Comparison of ENCODE assay signal across 23 cellular contexts in the genomic region with DNA sequence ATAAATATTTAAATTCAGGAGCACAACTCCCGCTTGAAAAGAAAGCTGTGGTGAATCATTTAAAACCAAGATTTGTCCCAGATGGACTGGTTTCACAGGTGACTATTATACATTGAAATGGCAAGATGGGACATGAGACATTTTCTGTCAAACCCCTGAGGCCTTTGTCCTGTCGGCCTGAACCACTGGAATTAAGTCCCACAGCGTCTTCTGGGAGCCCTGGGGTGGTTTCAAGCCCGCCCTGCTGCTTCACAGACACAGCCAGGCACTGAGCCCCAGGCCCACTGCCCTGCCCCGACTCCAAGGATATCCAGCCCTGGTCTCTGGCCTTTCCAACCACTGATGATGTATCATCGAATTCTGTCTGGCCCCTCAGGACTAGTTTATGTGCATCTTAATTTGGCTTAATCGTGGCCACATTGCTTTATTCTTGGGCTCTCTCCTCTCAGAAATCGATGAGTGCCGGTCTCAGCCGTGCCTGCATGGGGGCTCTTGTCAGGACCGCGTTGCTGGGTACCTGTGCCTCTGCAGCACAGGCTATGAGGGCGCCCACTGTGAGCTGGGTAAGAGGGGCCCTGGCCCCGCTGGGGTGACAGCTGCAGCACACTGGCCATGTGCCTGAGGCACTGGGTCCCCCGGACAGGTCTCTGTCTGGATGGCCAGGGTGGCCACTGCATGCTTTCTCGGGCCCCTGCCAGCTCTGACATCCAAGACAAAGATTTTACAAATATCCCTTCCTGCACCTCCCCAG. TPM values are rescaled to one million over a fixed set of nuclear protein-coding genes. Genes with fewer than 3 reads are reported as not detected.
A peak's percentile ranks its signal among the peaks of the same experiment; 100 is the strongest.
DNase-seq lines count a peak whose midpoint lies in the region; ATAC-seq and TF ChIP-seq lines count a peak whose summit lies in the region.
"Had no signal": no experiment of that assay in that cellular context is flagged by ENCODE, and none has a peak within 500 bp of the region (broad histone marks: within the 10 kb centered on the region; RNA-seq: fewer than 3 reads in every experiment).

No MANE protein-coding gene starts in this region.

- intact Hi-C loops in esophagus squamous epithelium (cut with DNase I) (no loop called here), sciatic nerve (cut with DNase I) (no loop called here)
- intact Hi-C loops in activated naive CD4-positive, alpha-beta T cell treated with anti-CD3 and anti-CD28 coated beads for 36 hours (cut with micrococcal nuclease) = no loop called here

- no peaks in the 10 kb centered on the region for H3K4me1 Mint-ChIP-seq in activated naive CD4-positive, alpha-beta T cell treated with anti-CD3 and anti-CD28 coated beads for 36 hours (ENCODE audit: low read depth)
- H3K4me1 Mint-ChIP-seq: GM23338, nephron progenitor cell had no signal

- H3K27ac ChIP-seq in C4-2B = peak overlapping the region; percentile 59; the same call in 1 of the 2 replicates
- no peak overlapping the region for H3K27ac ChIP-seq in Peyer's patch
- H3K27ac ChIP-seq in esophagus squamous epithelium = peak overlapping the region; percentile 84 to 88 (median 86)
- H3K27ac ChIP-seq: BLaER1, uterus had no signal

- TF ChIP-seq CTCF in C4-2B (conservative IDR thresholded peaks at IDR 0.05) = no peak
- TF ChIP-seq CTCF in Peyer's patch (IDR thresholded peaks at IDR 0.05) = no peak
- TF ChIP-seq CTCF in esophagus squamous epithelium (IDR thresholded peaks at IDR 0.05) = no peak

- no peak overlapping the region for H3K4me3 Mint-ChIP-seq in activated naive CD4-positive, alpha-beta T cell treated with anti-CD3 and anti-CD28 coated beads for 36 hours
- H3K4me3 Mint-ChIP-seq: GM23338, nephron progenitor cell had no signal

- no peak overlapping the region for H3K4me3 ChIP-seq in Peyer's patch
- peak overlapping the region; percentile 43 to 64 (median 55) for H3K4me3 ChIP-seq in esophagus squamous epithelium
- H3K4me3 ChIP-seq: BLaER1, GM12878, GM23338, mucosa of descending colon, uterus had no signal

- H3K36me3 ChIP-seq in Peyer's patch = peaks cover 0 to 6% (median 0%) of the 10 kb centered on the region in 3 donors
- peaks cover 0 to 23% (median 0%) of the 10 kb centered on the region in 3 donors for H3K36me3 ChIP-seq in esophagus squamous epithelium
- H3K36me3 ChIP-seq: BLaER1, uterus had no signal

- H3K4me1 ChIP-seq in Peyer's patch (peaks cover 0 to 5% (median 2%) of the 10 kb centered on the region in 4 donors), esophagus squamous epithelium (peaks cover 10 to 51% (median 17%) of the 10 kb centered on the region in 3 donors)
- H3K4me1 ChIP-seq: BLaER1, Caco-2, uterus had no signal

- ATAC-seq in sciatic nerve = peak; percentile 3
- no peak for ATAC-seq in HG02970 (IDR thresholded peaks at IDR 0.05; ENCODE audit: low FRiP score, unreplicated experiment)
- ATAC-seq: GM12878 had no signal

- no peaks in the 10 kb centered on the region for H3K36me3 Mint-ChIP-seq in activated naive CD4-positive, alpha-beta T cell treated with anti-CD3 and anti-CD28 coated beads for 36 hours (ENCODE audit: low read depth)

- H3K27ac Mint-ChIP-seq in activated naive CD4-positive, alpha-beta T cell treated with anti-CD3 and anti-CD28 coated beads for 36 hours = no peak overlapping the region
- H3K27ac Mint-ChIP-seq: GM23338, nephron progenitor cell had no signal

- CTCF ChIA-PET in activated naive CD4-positive, alpha-beta T cell treated with anti-CD3 and anti-CD28 coated beads for 36 hours (lab: Charles Lee) = no interaction called here

- no peaks in the 10 kb centered on the region for H3K9me3 Mint-ChIP-seq in activated naive CD4-positive, alpha-beta T cell treated with anti-CD3 and anti-CD28 coated beads for 36 hours
- H3K9me3 Mint-ChIP-seq: GM23338, nephron progenitor cell had no signal

- DNase-seq in Peyer's patch = peak in 2 of 3 donors; percentile 14 to 45
- no peak for DNase-seq in esophagus squamous epithelium (lab: John Stamatoyannopoulos, UW)
- no peak for DNase-seq in sciatic nerve (ENCODE audit: low spot score)
- no peak for DNase-seq in NCI-H748 treated with DMSO at 0.1 percent for 48 hours (lab: John Stamatoyannopoulos, UW)
- no peak for DNase-seq in activated naive CD4-positive, alpha-beta T cell treated with anti-CD3 and anti-CD28 coated beads for 36 hours
- DNase-seq in Kasumi-1 (lab: John Stamatoyannopoulos, UW) = no peak
- DNase-seq: ACHN; activated effector memory CD4-positive, alpha-beta T cell treated with anti-CD3 and anti-CD28 coated beads, Interleukin-2, amount 50 U/mL, for 16 hours; Caco-2; DND-41; foreskin melanocyte; KG1; NCI-H146; NCI-H2171; NCI-H526; nephron progenitor cell; uterus had no signal

- WGBS in esophagus squamous epithelium, 2 donors = 24 to 65% methylated on average over 8 to 9 of the region's 16 CpGs

- H3K27me3 ChIP-seq in Peyer's patch = no peaks in the 10 kb centered on the region
- peaks cover 0 to 13% (median 0%) of the 10 kb centered on the region in 4 donors for H3K27me3 ChIP-seq in esophagus squamous epithelium
- H3K27me3 ChIP-seq: BLaER1, uterus had no signal

- TF ChIP-seq POLR2A in Peyer's patch (IDR thresholded peaks at IDR 0.05) (no peak), esophagus squamous epithelium (IDR thresholded peaks at IDR 0.05) (no peak)

- H3K27me3 Mint-ChIP-seq in activated naive CD4-positive, alpha-beta T cell treated with anti-CD3 and anti-CD28 coated beads for 36 hours (ENCODE audit: low read depth) = no peaks in the 10 kb centered on the region

- H3K9me3 ChIP-seq in Peyer's patch (no peaks in the 10 kb centered on the region), esophagus squamous epithelium (no peaks in the 10 kb centered on the region)
- H3K9me3 ChIP-seq: BLaER1, Caco-2, mucosa of descending colon, uterus had no signal

RNA-seq across cellular contexts. Expression of gene MTERF4, which starts 39.6 kb away (rescaled TPM):
- total RNA-seq in Peyer's patch (10 to 100 TPM; 28.9 to 55.4 (median 47.9) TPM), esophagus squamous epithelium (10 to 100 TPM; 27.7 to 37.0 (median 35.4) TPM), sciatic nerve (33.5 TPM)
- 10 to 100 TPM; 35.0 to 38.6 TPM for total RNA-seq in activated naive CD4-positive, alpha-beta T cell treated with anti-CD3 and anti-CD28 coated beads for 36 hours

Comparison
In these comparisons a context has a peak if more than half of its experiments do, and no peak if none do; other contexts are left out.
1. H3K27ac ChIP-seq: peak in C4-2B (single experiment) and esophagus squamous epithelium (4 of 4); none in Peyer's patch (0 of 4).
2. DNase-seq: peak in Peyer's patch (2 of 3); none in esophagus squamous epithelium (single experiment), sciatic nerve (single experiment), NCI-H748 treated with DMSO at 0.1 percent for 48 hours (single experiment), activated naive CD4-positive, alpha-beta T cell treated with anti-CD3 and anti-CD28 coated beads for 36 hours (single experiment) and Kasumi-1 (0 of 2).
3. H3K4me3 ChIP-seq: peak in esophagus squamous epithelium (4 of 4); none in Peyer's patch (0 of 4).